ENCODE assay signal across 13 cellular contexts in the genomic region with DNA sequence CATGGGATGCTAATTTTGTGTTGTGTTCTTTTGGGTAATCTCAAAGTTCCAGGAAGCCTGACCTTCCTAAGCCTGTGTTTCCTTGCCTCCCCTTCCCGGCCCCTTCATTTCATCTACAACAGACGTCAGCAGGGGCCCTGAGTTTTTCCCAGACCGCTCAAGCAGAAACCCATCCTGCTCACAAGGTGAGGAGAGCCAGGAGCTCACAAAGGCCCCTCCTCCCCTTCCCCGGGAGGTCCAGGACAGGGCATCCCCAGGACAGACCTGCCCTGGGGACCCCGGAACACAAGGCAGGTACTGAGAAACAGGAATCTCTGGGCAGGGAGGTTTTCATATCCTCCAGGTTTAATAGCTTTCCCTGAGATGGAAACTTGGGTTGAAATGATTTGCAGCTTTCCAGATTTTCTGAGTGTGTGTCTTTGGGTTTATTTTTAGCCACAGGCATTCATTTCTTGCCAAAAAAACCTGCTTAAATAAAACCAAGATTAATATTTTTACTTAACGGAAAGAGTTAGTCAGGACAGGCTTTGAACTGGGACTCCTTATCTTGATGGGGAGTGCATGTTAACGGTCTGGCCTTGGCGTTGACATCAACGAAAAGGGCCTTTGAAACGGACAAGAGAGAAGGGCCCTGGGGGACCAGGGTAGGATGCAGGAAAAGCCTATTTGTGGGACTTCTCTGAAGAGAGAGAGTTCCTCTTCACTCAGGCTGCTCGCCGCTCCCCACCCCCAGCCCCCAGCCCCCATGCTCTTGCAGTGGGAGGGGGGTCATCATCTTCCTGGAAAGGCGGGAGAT. TPM values are rescaled to one million over a fixed set of nuclear protein-coding genes. Genes with fewer than 3 reads are reported as not detected.
DNase-seq lines count a peak whose midpoint lies in the region; ATAC-seq and TF ChIP-seq lines count a peak whose summit lies in the region.
"Had no signal": no experiment of that assay in that cellular context is flagged by ENCODE, and none has a peak within 500 bp of the region (broad histone marks: within the 10 kb centered on the region; RNA-seq: fewer than 3 reads in every experiment).

No MANE protein-coding gene starts in this region.

- no peaks in the 10 kb centered on the region for H3K36me3 Mint-ChIP-seq in activated CD8-positive, alpha-beta memory T cell treated with anti-CD3 and anti-CD28 coated beads, Interleukin-2, amount 10 ng/mL, durations not matched to agents 7 days and 5 days
- H3K36me3 Mint-ChIP-seq: WTC11 had no signal

- H3K4me1 ChIP-seq in right atrium auricular region (peaks cover 0 to 100% of the 10 kb centered on the region in 2 donors), foreskin keratinocyte (peaks cover 6% of the 10 kb centered on the region)

- no peaks in the 10 kb centered on the region for H3K27me3 ChIP-seq in right atrium auricular region
- H3K27me3 ChIP-seq in foreskin keratinocyte = no peaks in the 10 kb centered on the region

- H3K36me3 ChIP-seq in right atrium auricular region = peaks cover 66% of the 10 kb centered on the region

- no peak for TF ChIP-seq CTCF in right atrium auricular region (IDR thresholded peaks at IDR 0.05)
- no peak for TF ChIP-seq CTCF in retinal pigment epithelial cell (conservative IDR thresholded peaks at IDR 0.05; ENCODE audit: low read depth, low read length)
- TF ChIP-seq CTCF in foreskin keratinocyte (conservative IDR thresholded peaks at IDR 0.05) = no peak

- ATAC-seq in foreskin keratinocyte (no peak), HG03139 (IDR thresholded peaks at IDR 0.05; ENCODE audit: unreplicated experiment) (no peak), HG03439 (IDR thresholded peaks at IDR 0.05; ENCODE audit: unreplicated experiment) (no peak)
- no peak for ATAC-seq in activated CD8-positive, alpha-beta memory T cell treated with anti-CD3 and anti-CD28 coated beads, Interleukin-2, amount 10 ng/mL, durations not matched to agents 7 days and 5 days
- ATAC-seq: activated T-cell treated with anti-CD3 and anti-CD28 coated beads, Interleukin-2, amount 50 U/mL, for 4 hours; left colon; WTC11 had no signal

- no peak overlapping the region for H3K4me3 Mint-ChIP-seq in activated CD8-positive, alpha-beta memory T cell treated with anti-CD3 and anti-CD28 coated beads, Interleukin-2, amount 10 ng/mL, durations not matched to agents 7 days and 5 days
- H3K4me3 Mint-ChIP-seq: activated T-cell treated with anti-CD3 and anti-CD28 coated beads, Interleukin-2, amount 50 U/mL, for 4 hours; WTC11 had no signal

- H3K27me3 Mint-ChIP-seq in activated CD8-positive, alpha-beta memory T cell treated with anti-CD3 and anti-CD28 coated beads, Interleukin-2, amount 10 ng/mL, durations not matched to agents 7 days and 5 days = peaks cover 2% of the 10 kb centered on the region

- no peaks in the 10 kb centered on the region for H3K9me3 Mint-ChIP-seq in activated CD8-positive, alpha-beta memory T cell treated with anti-CD3 and anti-CD28 coated beads, Interleukin-2, amount 10 ng/mL, durations not matched to agents 7 days and 5 days (ENCODE audit: low read depth)
- H3K9me3 Mint-ChIP-seq: activated T-cell treated with anti-CD3 and anti-CD28 coated beads, Interleukin-2, amount 50 U/mL, for 4 hours; WTC11 had no signal

- DNase-seq in AG08395 (ENCODE audit: low spot score) (peak; percentile 27), astrocyte of the hippocampus (ENCODE audit: low read depth, low spot score) (peak; percentile 63), right atrium auricular region (ENCODE audit: low spot score) (no peak), retinal pigment epithelial cell (ENCODE audit: low read depth) (peak; percentile 35), foreskin keratinocyte (no peak)
- no peak for DNase-seq in activated CD8-positive, alpha-beta memory T cell treated with anti-CD3 and anti-CD28 coated beads, Interleukin-2, amount 10 ng/mL, durations not matched to agents 7 days and 5 days
- DNase-seq: activated T-cell treated with anti-CD3 and anti-CD28 coated beads, Interleukin-2, amount 50 U/mL, for 4 hours; DMS153; left colon; SIG-M5 had no signal

- H3K9me3 ChIP-seq in right atrium auricular region = no peaks in the 10 kb centered on the region

- H3K27ac ChIP-seq in right atrium auricular region (peak overlapping the region; percentile 71 to 73), foreskin keratinocyte (no peak overlapping the region)

- no peak overlapping the region for H3K27ac Mint-ChIP-seq in activated CD8-positive, alpha-beta memory T cell treated with anti-CD3 and anti-CD28 coated beads, Interleukin-2, amount 10 ng/mL, durations not matched to agents 7 days and 5 days
- H3K27ac Mint-ChIP-seq: WTC11 had no signal

- H3K4me1 Mint-ChIP-seq in activated CD8-positive, alpha-beta memory T cell treated with anti-CD3 and anti-CD28 coated beads, Interleukin-2, amount 10 ng/mL, durations not matched to agents 7 days and 5 days = no peaks in the 10 kb centered on the region

- H3K4me3 ChIP-seq in right atrium auricular region = peak overlapping the region in 1 of 2 donors; percentile 8
- H3K4me3 ChIP-seq in retinal pigment epithelial cell (ENCODE audit: low read length) = no peak overlapping the region

- CTCF ChIA-PET in activated CD8-positive, alpha-beta memory T cell treated with anti-CD3 and anti-CD28 coated beads, Interleukin-2, amount 10 ng/mL, durations not matched to agents 7 days and 5 days (lab: Charles Lee) = no interaction called here

RNA-seq across cellular contexts. Expression of gene TIMP3, which starts 38.5 kb away (rescaled TPM):
- total RNA-seq in right atrium auricular region (100 to 1,000 TPM; 625 to 711 TPM), foreskin keratinocyte (29.7 and 35.1 TPM in 2 replicates)
- 18.7 and 19.7 TPM in 2 replicates for polyA plus RNA-seq in foreskin keratinocyte
- not detected for total RNA-seq in activated CD8-positive, alpha-beta memory T cell treated with anti-CD3 and anti-CD28 coated beads, Interleukin-2, amount 10 ng/mL, durations not matched to agents 7 days and 5 days

Comparison
In these comparisons a context has a peak if more than half of its experiments do, and no peak if none do; other contexts are left out.
1. DNase-seq: peak in AG08395 (single experiment), astrocyte of the hippocampus (single experiment) and retinal pigment epithelial cell (single experiment); none in right atrium auricular region (single experiment), foreskin keratinocyte (0 of 2) and activated CD8-positive, alpha-beta memory T cell treated with anti-CD3 and anti-CD28 coated beads, Interleukin-2, amount 10 ng/mL, durations not matched to agents 7 days and 5 days (single experiment).
2. RNA of gene TIMP3, which starts 38.5 kb away (total RNA-seq): 625 to 711 TPM in right atrium auricular region and 29.7 to 35.1 TPM in foreskin keratinocyte; not detected in activated CD8-positive, alpha-beta memory T cell treated with anti-CD3 and anti-CD28 coated beads, Interleukin-2, amount 10 ng/mL, durations not matched to agents 7 days and 5 days; every median in the first group is over 10 times any median in the second.